ENCODE assay signal across 30 cellular contexts in genomic region chr2:153133716-153134115, GRCh38.
"Had no signal": no experiment of that assay in that cellular context is flagged by ENCODE, and none has a peak within 500 bp of the region (broad histone marks: within the 10 kb centered on the region; RNA-seq: fewer than 3 reads in every experiment).

No MANE protein-coding gene starts in this region.

- H3K27me3 Mint-ChIP-seq: activated CD4-positive, alpha-beta memory T cell treated with anti-CD3 and anti-CD28 coated beads for 36 hours; activated CD8-positive, alpha-beta memory T cell treated with anti-CD3 and anti-CD28 coated beads, Interleukin-2, amount 10 ng/mL, durations not matched to agents 7 days and 5 days; activated naive CD8-positive, alpha-beta T cell treated with anti-CD3 and anti-CD28 coated beads for 36 hours; brain had no signal

- H3K4me3 Mint-ChIP-seq: activated CD4-positive, alpha-beta memory T cell treated with anti-CD3 and anti-CD28 coated beads for 36 hours; activated CD8-positive, alpha-beta memory T cell treated with anti-CD3 and anti-CD28 coated beads, Interleukin-2, amount 10 ng/mL, durations not matched to agents 7 days and 5 days; activated CD8-positive, alpha-beta T cell treated with anti-CD3 and anti-CD28 coated beads, Interleukin-2, amount 10 ng/mL, durations not matched to agents 7 days and 5 days; activated naive CD4-positive, alpha-beta T cell treated with anti-CD3 and anti-CD28 coated beads for 36 hours; activated naive CD4-positive, alpha-beta T cell treated with anti-CD3 and anti-CD28 coated beads, Interleukin-2, amount 50 U/mL, for 24 hours; activated naive CD8-positive, alpha-beta T cell treated with anti-CD3 and anti-CD28 coated beads for 36 hours; activated naive CD8-positive, alpha-beta T cell treated with anti-CD3 and anti-CD28 coated beads, Interleukin-2, amount 50 U/mL, for 24 hours; activated T-helper 1 cell treated with anti-CD3 and anti-CD28 coated beads, Interleukin-12 subunit alpha, Interleukin-12 subunit beta, Interleukin-2, Interleukin-4 antibody, amounts not matched to agents 30 ng/mL and 10 ng/mL and 1 ng/mL, durations not matched to agents 14 hours and 24 hours and 36 hours; brain; WTC11 had no signal

- H3K27me3 ChIP-seq: adrenal gland, breast epithelium, cardiac muscle cell, colonic mucosa had no signal

- H3K27ac ChIP-seq: adrenal gland, breast epithelium, cardiac muscle cell, colonic mucosa, VCaP had no signal

- H3K9me3 ChIP-seq: adrenal gland, colonic mucosa had no signal

- H3K36me3 ChIP-seq: adrenal gland, breast epithelium, cardiac muscle cell, colonic mucosa had no signal

- DNase-seq: activated CD4-positive, alpha-beta memory T cell treated with anti-CD3 and anti-CD28 coated beads for 36 hours; activated CD4-positive, alpha-beta T cell treated with anti-CD3 and anti-CD28 coated beads for 48 hours; activated CD8-positive, alpha-beta memory T cell treated with anti-CD3 and anti-CD28 coated beads, Interleukin-2, amount 10 ng/mL, durations not matched to agents 7 days and 5 days; activated CD8-positive, alpha-beta memory T cell treated with anti-CD3 and anti-CD28 coated beads, Interleukin-2, amount 50 U/mL, for 4 hours; activated CD8-positive, alpha-beta T cell treated with anti-CD3 and anti-CD28 coated beads, Interleukin-2, amount 10 ng/mL, durations not matched to agents 7 days and 5 days; activated effector memory CD4-positive, alpha-beta T cell treated with anti-CD3 and anti-CD28 coated beads, Interleukin-2, amount 50 U/mL, for 16 hours; activated naive CD4-positive, alpha-beta T cell treated with anti-CD3 and anti-CD28 coated beads for 36 hours; activated naive CD8-positive, alpha-beta T cell treated with anti-CD3 and anti-CD28 coated beads for 36 hours; activated naive CD8-positive, alpha-beta T cell treated with anti-CD3 and anti-CD28 coated beads, Interleukin-2, amount 50 U/mL, for 24 hours; activated T-cell treated with anti-CD3 and anti-CD28 coated beads, Interleukin-2, amount 50 U/mL, for 1 hour; activated T-cell treated with anti-CD3 and anti-CD28 coated beads, Interleukin-2, amount 50 U/mL, for 48 hours; adrenal gland; amygdala; aorta; central memory CD4-positive, alpha-beta T cell; cerebellar nuclear complex; colonic mucosa; effector CD8-positive, alpha-beta T cell; foreskin fibroblast; head of caudate nucleus; T-helper 2 cell had no signal

- H3K4me1 ChIP-seq: adrenal gland, breast epithelium, colonic mucosa had no signal

- H3K4me3 ChIP-seq: adrenal gland, breast epithelium, cardiac muscle cell, colonic mucosa had no signal

- H3K36me3 Mint-ChIP-seq: activated CD4-positive, alpha-beta memory T cell treated with anti-CD3 and anti-CD28 coated beads for 36 hours; activated CD8-positive, alpha-beta memory T cell treated with anti-CD3 and anti-CD28 coated beads, Interleukin-2, amount 10 ng/mL, durations not matched to agents 7 days and 5 days; activated naive CD4-positive, alpha-beta T cell treated with anti-CD3 and anti-CD28 coated beads, Interleukin-2, amount 50 U/mL, for 24 hours; activated naive CD8-positive, alpha-beta T cell treated with anti-CD3 and anti-CD28 coated beads for 36 hours; brain; WTC11 had no signal

- H3K27ac Mint-ChIP-seq: activated CD4-positive, alpha-beta memory T cell treated with anti-CD3 and anti-CD28 coated beads for 36 hours; activated CD8-positive, alpha-beta memory T cell treated with anti-CD3 and anti-CD28 coated beads, Interleukin-2, amount 10 ng/mL, durations not matched to agents 7 days and 5 days; activated CD8-positive, alpha-beta T cell treated with anti-CD3 and anti-CD28 coated beads, Interleukin-2, amount 10 ng/mL, durations not matched to agents 7 days and 5 days; activated naive CD4-positive, alpha-beta T cell treated with anti-CD3 and anti-CD28 coated beads for 36 hours; activated naive CD4-positive, alpha-beta T cell treated with anti-CD3 and anti-CD28 coated beads, Interleukin-2, amount 50 U/mL, for 24 hours; activated naive CD8-positive, alpha-beta T cell treated with anti-CD3 and anti-CD28 coated beads for 36 hours; activated naive CD8-positive, alpha-beta T cell treated with anti-CD3 and anti-CD28 coated beads, Interleukin-2, amount 50 U/mL, for 24 hours; activated T-helper 1 cell treated with anti-CD3 and anti-CD28 coated beads, Interleukin-12 subunit alpha, Interleukin-12 subunit beta, Interleukin-2, Interleukin-4 antibody, amounts not matched to agents 30 ng/mL and 10 ng/mL and 1 ng/mL, durations not matched to agents 14 hours and 24 hours and 36 hours; activated T-helper 2 cell treated with anti-CD3 and anti-CD28 coated beads, Interferon-gamma antibody, Interleukin-2, Interleukin-4, amounts not matched to agents 10 μg/mL and 5 μg/mL and 100 μg/mL, durations not matched to agents 14 hours and 24 hours and 36 hours; WTC11 had no signal

- H3K9me3 Mint-ChIP-seq: activated CD4-positive, alpha-beta memory T cell treated with anti-CD3 and anti-CD28 coated beads for 36 hours; activated naive CD4-positive, alpha-beta T cell treated with anti-CD3 and anti-CD28 coated beads for 36 hours; activated naive CD4-positive, alpha-beta T cell treated with anti-CD3 and anti-CD28 coated beads, Interleukin-2, amount 50 U/mL, for 24 hours; activated naive CD8-positive, alpha-beta T cell treated with anti-CD3 and anti-CD28 coated beads for 36 hours; activated naive CD8-positive, alpha-beta T cell treated with anti-CD3 and anti-CD28 coated beads, Interleukin-2, amount 50 U/mL, for 24 hours; activated T-helper 1 cell treated with anti-CD3 and anti-CD28 coated beads, Interleukin-12 subunit alpha, Interleukin-12 subunit beta, Interleukin-2, Interleukin-4 antibody, amounts not matched to agents 30 ng/mL and 10 ng/mL and 1 ng/mL, durations not matched to agents 14 hours and 24 hours and 36 hours; brain had no signal

- H3K4me1 Mint-ChIP-seq: activated CD8-positive, alpha-beta memory T cell treated with anti-CD3 and anti-CD28 coated beads, Interleukin-2, amount 10 ng/mL, durations not matched to agents 7 days and 5 days; activated naive CD4-positive, alpha-beta T cell treated with anti-CD3 and anti-CD28 coated beads, Interleukin-2, amount 50 U/mL, for 24 hours; activated naive CD8-positive, alpha-beta T cell treated with anti-CD3 and anti-CD28 coated beads for 36 hours; activated naive CD8-positive, alpha-beta T cell treated with anti-CD3 and anti-CD28 coated beads, Interleukin-2, amount 50 U/mL, for 24 hours had no signal

- ATAC-seq: activated CD8-positive, alpha-beta memory T cell treated with anti-CD3 and anti-CD28 coated beads, Interleukin-2, amount 10 ng/mL, durations not matched to agents 7 days and 5 days; activated CD8-positive, alpha-beta T cell treated with anti-CD3 and anti-CD28 coated beads, Interleukin-2, amount 10 ng/mL, durations not matched to agents 7 days and 5 days; activated naive CD8-positive, alpha-beta T cell treated with anti-CD3 and anti-CD28 coated beads, Interleukin-2, amount 50 U/mL, for 24 hours; esophagus mucosa; WTC11 had no signal
